In the genomic region with DNA sequence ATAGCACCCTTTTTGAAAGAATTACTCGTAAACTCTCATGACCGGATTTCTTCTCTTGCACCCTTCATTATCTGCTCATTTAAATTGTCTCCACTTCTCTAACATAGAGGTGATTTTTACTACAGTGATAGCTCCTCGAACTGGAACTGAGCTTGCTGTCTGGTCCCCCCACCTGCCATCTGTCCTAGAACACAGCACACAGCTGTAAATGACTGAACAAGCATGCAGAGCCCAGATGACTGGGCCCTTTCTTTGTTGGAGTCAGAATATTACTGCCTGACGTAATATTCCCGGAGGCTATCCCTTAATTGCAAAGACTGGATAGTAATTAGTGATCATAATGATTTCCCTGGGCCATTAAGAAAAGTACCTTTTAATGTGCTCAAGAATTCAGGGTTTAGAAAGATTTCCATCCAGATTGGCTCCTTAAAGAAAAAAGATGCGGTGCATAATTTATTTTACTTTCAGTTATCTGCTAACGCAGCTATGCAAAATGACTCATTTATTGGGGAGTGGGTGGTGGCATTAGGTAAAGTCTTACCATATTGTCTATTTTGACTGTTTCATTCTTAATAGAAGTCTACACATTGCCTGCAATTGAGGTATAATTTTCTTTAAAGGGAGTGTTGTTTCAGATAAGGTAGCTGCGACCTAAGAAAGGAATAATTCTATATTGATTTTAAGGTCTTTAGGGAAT, we compare ENCODE assay signal across 12 cellular contexts.
A peak's percentile ranks its signal among the peaks of the same experiment; 100 is the strongest.
DNase-seq lines count a peak whose midpoint lies in the region; ATAC-seq and TF ChIP-seq lines count a peak whose summit lies in the region.
"Had no signal": no experiment of that assay in that cellular context is flagged by ENCODE, and none has a peak within 500 bp of the region (broad histone marks: within the 10 kb centered on the region; RNA-seq: fewer than 3 reads in every experiment).

No MANE protein-coding gene starts in this region.

- peaks cover 2 to 3% of the 10 kb centered on the region in 2 donors for H3K36me3 Mint-ChIP-seq in CD4-positive, alpha-beta memory T cell
- peaks cover 0 to 12% (median 0%) of the 10 kb centered on the region in 5 donors for H3K36me3 Mint-ChIP-seq in naive thymus-derived CD4-positive, alpha-beta T cell

- no peak for TF ChIP-seq CTCF in OCI-LY7 (conservative IDR thresholded peaks at IDR 0.05; ENCODE audit: low read length)
- TF ChIP-seq CTCF in heart right ventricle (IDR thresholded peaks at IDR 0.05): no peak

- peak overlapping the region in 6 of 7 donors; percentile 2 to 86 (median 40) for H3K27ac Mint-ChIP-seq in CD4-positive, alpha-beta memory T cell
- peak overlapping the region in 7 of 9 donors; percentile 0 to 85 (median 49) for H3K27ac Mint-ChIP-seq in naive thymus-derived CD4-positive, alpha-beta T cell

- H3K9me3 Mint-ChIP-seq in CD4-positive, alpha-beta memory T cell: peaks cover 0 to 2% (median 0%) of the 10 kb centered on the region in 8 donors
- peaks cover 0 to 1% (median 0%) of the 10 kb centered on the region in 11 donors for H3K9me3 Mint-ChIP-seq in naive thymus-derived CD4-positive, alpha-beta T cell
- H3K9me3 Mint-ChIP-seq: effector memory CD8-positive, alpha-beta T cell had no signal

- POLR2A ChIA-PET in CD4-positive, alpha-beta memory T cell (lab: Charles Lee; ENCODE audit: partially characterized antibody): interaction anchor here (1.0 kb wide), 1 partner anchor 36 kb away, joined by 3 read pairs; no protein-coding TSS in a partner anchor
- POLR2A ChIA-PET in OCI-LY7 (lab: Charles Lee): interaction anchor here (0.6 to 1.0 kb wide), 5 partner anchors 8 to 82 kb away, joined by 3 to 4 read pairs (median 3); no protein-coding TSS in a partner anchor
- POLR2A ChIA-PET in naive thymus-derived CD4-positive, alpha-beta T cell (lab: Charles Lee): interaction anchor here (0.5 kb wide), 1 partner anchor 84 kb away, joined by 3 read pairs; the partner anchor contains the start of gene MAP4K4

- H3K9me3 ChIP-seq in CD4-positive, alpha-beta memory T cell (ENCODE audit: control insufficient read depth in 1 of 2, low read length in 2 of 2): no peaks in the 10 kb centered on the region
- H3K9me3 ChIP-seq in OCI-LY7 (ENCODE audit: low read length) (no peaks in the 10 kb centered on the region), heart right ventricle (no peaks in the 10 kb centered on the region)
- no peaks in the 10 kb centered on the region for H3K9me3 ChIP-seq in naive thymus-derived CD4-positive, alpha-beta T cell (ENCODE audit: control insufficient read depth in 2 of 3, low read length in 3 of 3)
- H3K9me3 ChIP-seq: uterus had no signal

- CTCF ChIA-PET in CD4-positive, alpha-beta memory T cell (lab: Charles Lee; ENCODE audit: partially characterized antibody): interaction anchor here (1.3 to 3.5 kb wide), 6 partner anchors 10 to 49 kb away, joined by 3 to 14 read pairs (median 4); no protein-coding TSS in a partner anchor
- CTCF ChIA-PET in OCI-LY7 (lab: Charles Lee; ENCODE audit: unreplicated experiment): interaction anchor here (0.6 kb wide), 1 partner anchor 502 kb away, joined by 3 read pairs; no protein-coding TSS in a partner anchor
- CTCF ChIA-PET in naive thymus-derived CD4-positive, alpha-beta T cell (lab: Charles Lee): interaction anchor here (0.7 kb wide), 1 partner anchor 362 kb away, joined by 6 read pairs; no protein-coding TSS in a partner anchor

- H2AFZ ChIP-seq in OCI-LY7 (ENCODE audit: low read length): no peak overlapping the region

- intact Hi-C loops in CD4-positive, alpha-beta memory T cell (cut with micrococcal nuclease): loop anchor here (2.0 kb wide), 1 partner anchor 15 kb away; no protein-coding TSS in a partner anchor
- intact Hi-C loops in OCI-LY7 (cut with micrococcal nuclease; ENCODE audit: unreplicated experiment) (no loop called here), heart right ventricle (cut with DNase I) (no loop called here)
- intact Hi-C loops in naive thymus-derived CD4-positive, alpha-beta T cell (cut with micrococcal nuclease): loop anchor here in 1 of 2 donors (2.0 kb wide), 2 partner anchors 13 to 15 kb away; no protein-coding TSS in a partner anchor

- H4K20me1 ChIP-seq in OCI-LY7 (ENCODE audit: insufficient read depth, low read length): peaks cover 48% of the 10 kb centered on the region

- no peak overlapping the region for H3K27ac ChIP-seq in CD4-positive, alpha-beta memory T cell (ENCODE audit: low read depth, low read length)
- peak overlapping the region; percentile 4 for H3K27ac ChIP-seq in OCI-LY7 (ENCODE audit: low read depth, low read length, poor library complexity, severe bottlenecking)
- no peak overlapping the region for H3K27ac ChIP-seq in naive thymus-derived CD4-positive, alpha-beta T cell (ENCODE audit: low read depth, low read length)
- H3K27ac ChIP-seq in heart right ventricle: no peak overlapping the region
- H3K27ac ChIP-seq: uterus had no signal

- H3K9me2 ChIP-seq in OCI-LY7 (ENCODE audit: insufficient read depth, low read length): no peaks in the 10 kb centered on the region

- peak; percentile 61 for ATAC-seq in GM19463 (IDR thresholded peaks at IDR 0.05; ENCODE audit: unreplicated experiment)
- no peak for ATAC-seq in naive thymus-derived CD4-positive, alpha-beta T cell
- ATAC-seq in heart right ventricle: no peak
- ATAC-seq: effector memory CD8-positive, alpha-beta T cell had no signal

- H3K4me1 ChIP-seq in CD4-positive, alpha-beta memory T cell (ENCODE audit: insufficient read depth, low read length): peaks cover 82% of the 10 kb centered on the region
- H3K4me1 ChIP-seq in OCI-LY7 (ENCODE audit: insufficient read depth, low read length, poor library complexity, severe bottlenecking): peaks cover 26% of the 10 kb centered on the region
- peaks cover 8 to 64% of the 10 kb centered on the region in 2 donors for H3K4me1 ChIP-seq in naive thymus-derived CD4-positive, alpha-beta T cell (ENCODE audit: control insufficient read depth in 2 of 2, insufficient read depth in 2 of 2, low read length in 2 of 2)
- peaks cover 5 to 87% (median 54%) of the 10 kb centered on the region in 9 donors for H3K4me1 ChIP-seq in heart right ventricle
- H3K4me1 ChIP-seq: uterus had no signal

- H3K4me2 ChIP-seq in OCI-LY7 (ENCODE audit: low read length): peak overlapping the region; percentile 65

- no peaks in the 10 kb centered on the region for H3K27me3 ChIP-seq in CD4-positive, alpha-beta memory T cell (ENCODE audit: insufficient read depth, low read length)
- H3K27me3 ChIP-seq in naive thymus-derived CD4-positive, alpha-beta T cell (ENCODE audit: control insufficient read depth in 2 of 2, insufficient read depth in 2 of 2, low read length in 2 of 2): no peaks in the 10 kb centered on the region
- H3K27me3 ChIP-seq in heart right ventricle: no peaks in the 10 kb centered on the region
- H3K27me3 ChIP-seq: uterus had no signal

- BruUV-seq in OCI-LY7 (replicated peaks; lab: Mats Ljungman, UMichigan): no TSS peak

- peaks cover 69 to 95% (median 84%) of the 10 kb centered on the region in 4 donors for H3K4me1 Mint-ChIP-seq in CD4-positive, alpha-beta memory T cell
- peaks cover 51 to 100% (median 96%) of the 10 kb centered on the region in 7 donors for H3K4me1 Mint-ChIP-seq in naive thymus-derived CD4-positive, alpha-beta T cell

- H3K79me2 ChIP-seq in OCI-LY7 (ENCODE audit: insufficient read depth, low read depth, low read length): peaks cover 98% of the 10 kb centered on the region

- DNase-seq in CD4-positive, alpha-beta memory T cell: no peak
- DNase-seq in OCI-LY7 (ENCODE audit: low spot score) (peak; percentile 15), NCI-H748 treated with DMSO at 0.1 percent for 48 hours (lab: John Stamatoyannopoulos, UW) (no peak), NCI-H510A treated with DMSO at 0.1 percent for 48 hours (lab: John Stamatoyannopoulos, UW) (no peak), HPDE6-E6E7 (ENCODE audit: extremely low spot score) (no peak), heart right ventricle (no peak)
- DNase-seq in naive thymus-derived CD4-positive, alpha-beta T cell: no peak
- DNase-seq: DMS79 treated with DMSO at 0.1 percent for 48 hours; effector memory CD8-positive, alpha-beta T cell; Right ventricle myocardium superior; uterus had no signal

- 76 to 82% methylated on average over 8 of the region's 8 CpGs for WGBS in heart right ventricle, 2 donors

- no peaks in the 10 kb centered on the region for H3K27me3 Mint-ChIP-seq in CD4-positive, alpha-beta memory T cell
- H3K27me3 Mint-ChIP-seq in naive thymus-derived CD4-positive, alpha-beta T cell: no peaks in the 10 kb centered on the region
- H3K27me3 Mint-ChIP-seq: effector memory CD8-positive, alpha-beta T cell had no signal

- peak overlapping the region in 6 of 8 donors; percentile 2 to 76 (median 40) for H3K4me3 Mint-ChIP-seq in CD4-positive, alpha-beta memory T cell
- peak overlapping the region in 8 of 10 donors; percentile 2 to 64 (median 42) for H3K4me3 Mint-ChIP-seq in naive thymus-derived CD4-positive, alpha-beta T cell

- H3K4me3 ChIP-seq in CD4-positive, alpha-beta memory T cell (ENCODE audit: low read length in 2 of 2): no peak overlapping the region
- H3K4me3 ChIP-seq in OCI-LY7 (ENCODE audit: low read depth, low read length, poor library complexity, severe bottlenecking): no peak overlapping the region
- H3K4me3 ChIP-seq in naive thymus-derived CD4-positive, alpha-beta T cell (ENCODE audit: low read length): no peak overlapping the region
- H3K4me3 ChIP-seq in heart right ventricle: no peak overlapping the region
- H3K4me3 ChIP-seq: uterus had no signal

- no peaks in the 10 kb centered on the region for H3K36me3 ChIP-seq in CD4-positive, alpha-beta memory T cell (ENCODE audit: insufficient read depth, low read length)
- H3K36me3 ChIP-seq in OCI-LY7 (ENCODE audit: insufficient read depth, low read length) (no peaks in the 10 kb centered on the region), heart right ventricle (no peaks in the 10 kb centered on the region)
- H3K36me3 ChIP-seq in naive thymus-derived CD4-positive, alpha-beta T cell (ENCODE audit: control insufficient read depth in 2 of 3, insufficient read depth in 3 of 3, low read length in 3 of 3): no peaks in the 10 kb centered on the region
- H3K36me3 ChIP-seq: uterus had no signal
